26 cellular contexts compared by ENCODE assay signal in genomic region chr13:50596776-50597203, GRCh38.
DNase-seq lines count a peak whose midpoint lies in the region; ATAC-seq and TF ChIP-seq lines count a peak whose summit lies in the region.
"Had no signal": no experiment of that assay in that cellular context is flagged by ENCODE, and none has a peak within 500 bp of the region (broad histone marks: within the 10 kb centered on the region; RNA-seq: fewer than 3 reads in every experiment).

No MANE protein-coding gene starts in this region.

- no peak for ATAC-seq in HG02973 (IDR thresholded peaks at IDR 0.05; ENCODE audit: unreplicated experiment)
- ATAC-seq in GM19328 (IDR thresholded peaks at IDR 0.05; ENCODE audit: unreplicated experiment) = no peak
- no peak for ATAC-seq in HG03342 (IDR thresholded peaks at IDR 0.05; ENCODE audit: unreplicated experiment)
- ATAC-seq: naive thymus-derived CD8-positive, alpha-beta T cell; T-cell had no signal

- no peaks in the 10 kb centered on the region for H3K79me2 ChIP-seq in DOHH2 (ENCODE audit: control insufficient read depth, low read length)
- H3K79me2 ChIP-seq: parathyroid adenoma had no signal

- peaks cover 90% of the 10 kb centered on the region for H3K4me1 ChIP-seq in DOHH2 (ENCODE audit: control insufficient read depth, low read length)
- peaks cover 66% of the 10 kb centered on the region for H3K4me1 ChIP-seq in left ventricle myocardium inferior
- H3K4me1 ChIP-seq: sigmoid colon had no signal

- H3K4me2 ChIP-seq in DOHH2 (ENCODE audit: low read length) = peak overlapping the region; percentile 72

- no peaks in the 10 kb centered on the region for H3K9me3 ChIP-seq in DOHH2 (ENCODE audit: control insufficient read depth, insufficient read depth, low read length)
- no peaks in the 10 kb centered on the region for H3K9me3 ChIP-seq in left ventricle myocardium inferior (replicated peaks)
- H3K9me3 ChIP-seq: Caco-2, sigmoid colon, upper lobe of left lung had no signal

- intact Hi-C loops in left ventricle myocardium inferior (cut with micrococcal nuclease) = no loop called here

- H3F3A ChIP-seq in DOHH2 (ENCODE audit: control insufficient read depth, insufficient read depth) = peaks cover 39% of the 10 kb centered on the region

- H4K20me1 ChIP-seq in DOHH2 (ENCODE audit: control insufficient read depth, insufficient read depth, low read depth, low read length) = no peaks in the 10 kb centered on the region

- H3K27me3 ChIP-seq in DOHH2 (ENCODE audit: control insufficient read depth, low read length) (no peaks in the 10 kb centered on the region), left ventricle myocardium inferior (ENCODE audit: low read depth) (no peaks in the 10 kb centered on the region)
- H3K27me3 ChIP-seq: upper lobe of left lung had no signal

- TF ChIP-seq CTCF in DOHH2 (IDR thresholded peaks at IDR 0.05; ENCODE audit: low read depth, low read length, poor library complexity, severe bottlenecking) (no peak), left ventricle myocardium inferior (IDR thresholded peaks at IDR 0.05; ENCODE audit: borderline replicate concordance) (no peak)

- no peaks in the 10 kb centered on the region for H3K9me2 ChIP-seq in DOHH2 (replicated peaks; ENCODE audit: control insufficient read depth, low read length)

- H3K4me3 ChIP-seq in DOHH2 (ENCODE audit: low read length) (peak overlapping the region; percentile 48), left ventricle myocardium inferior (no peak overlapping the region)
- H3K4me3 ChIP-seq: GM23248, sigmoid colon, upper lobe of left lung had no signal

- DNase-seq in NCI-H1436 treated with DMSO at 0.1 percent for 48 hours (lab: John Stamatoyannopoulos, UW) (peak; percentile 9), NCI-H1436 (lab: John Stamatoyannopoulos, UW) (no peak), NCI-H82 (lab: John Stamatoyannopoulos, UW) (peak; percentile 91), left ventricle myocardium inferior (no peak)
- DNase-seq: activated CD4-positive, alpha-beta T cell treated with anti-CD3 and anti-CD28 coated beads for 48 hours; activated naive CD4-positive, alpha-beta T cell treated with anti-CD3 and anti-CD28 coated beads for 36 hours; activated T-cell treated with anti-CD3 and anti-CD28 coated beads, Interleukin-2, amount 50 U/mL, for 48 hours; amniotic stem cell; Caco-2; cortex of kidney; GM23248; naive thymus-derived CD8-positive, alpha-beta T cell; NCI-H1105 treated with DMSO at 0.1 percent for 48 hours; NCI-H345; OCI-M1; SHP77; sigmoid colon; stimulated activated CD4-positive, alpha-beta T cell treated with anti-CD3 and anti-CD28 coated beads, Interleukin-15, amount 100 ng/mL, for 24 hours; T-cell; upper lobe of left lung had no signal

- H3K36me3 ChIP-seq in DOHH2 (ENCODE audit: control insufficient read depth, low read length) = peaks cover 5% of the 10 kb centered on the region
- H3K36me3 ChIP-seq in left ventricle myocardium inferior = no peaks in the 10 kb centered on the region
- H3K36me3 ChIP-seq: sigmoid colon, upper lobe of left lung had no signal

- H3K27ac ChIP-seq in DOHH2 (ENCODE audit: low read depth, low read length) (peak overlapping the region; percentile 98), left ventricle myocardium inferior (replicated peaks) (peak overlapping the region; percentile 61)
- H3K27ac ChIP-seq: 22Rv1, GM23248, parathyroid adenoma, sigmoid colon, upper lobe of left lung had no signal

Comparison
In these comparisons a context has a peak if more than half of its experiments do, and no peak if none do; other contexts are left out.
1. DNase-seq: peak in NCI-H1436 treated with DMSO at 0.1 percent for 48 hours (single experiment) and NCI-H82 (single experiment); none in NCI-H1436 (single experiment) and left ventricle myocardium inferior (single experiment).